8 cellular contexts compared by ENCODE assay signal in genomic region chr10:22252286-22252800, GRCh38. TPM values are rescaled to one million over a fixed set of nuclear protein-coding genes. Genes with fewer than 3 reads are reported as not detected.
DNase-seq lines count a peak whose midpoint lies in the region; ATAC-seq, FAIRE-seq and TF ChIP-seq lines count a peak whose summit lies in the region.

No MANE protein-coding gene starts in this region.

- DNase-seq in CD4-positive, CD25-positive, alpha-beta regulatory T cell, result peak; percentile 26 to 65 (median 60)
- DNase-seq in HL-60 (ENCODE audit: low read depth in 1 of 2, low spot score in 1 of 2), result peak in 1 of 2 experiments; percentile 1
- peak; percentile 53 for DNase-seq in activated CD8-positive, alpha-beta memory T cell treated with anti-CD3 and anti-CD28 coated beads, Interleukin-2, amount 50 U/mL, for 4 hours
- peak; percentile 73 to 83 for DNase-seq in erythroblast (lab: John Stamatoyannopoulos, UW)
- DNase-seq in stimulated activated naive CD4-positive, alpha-beta T cell (lab: John Stamatoyannopoulos, UW), result peak; percentile 12 to 83 (median 59)
- no peak for DNase-seq in HTR-8/SVneo (ENCODE audit: insufficient read length, low spot score)

- peak overlapping the region; percentile 80 for H3K27ac ChIP-seq in CD4-positive, CD25-positive, alpha-beta regulatory T cell (ENCODE audit: insufficient read depth, low read length, poor library complexity, severe bottlenecking)
- peak overlapping the region; percentile 86 for H3K27ac ChIP-seq in HL-60 (replicated peaks)
- H3K27ac ChIP-seq in muscle layer of duodenum (ENCODE audit: low read length), result peak overlapping the region; percentile 99

- no peaks in the 10 kb centered on the region for H3K9me3 ChIP-seq in CD4-positive, CD25-positive, alpha-beta regulatory T cell (ENCODE audit: control insufficient read depth in 2 of 2, low read length in 2 of 2)
- H3K9me3 ChIP-seq in muscle layer of duodenum (ENCODE audit: control insufficient read depth in 1 of 2, low read length in 2 of 2), result no peaks in the 10 kb centered on the region

- peak overlapping the region; percentile 98 to 100 (median 99) for H3K27ac Mint-ChIP-seq in CD4-positive, CD25-positive, alpha-beta regulatory T cell

- H3K4me3 ChIP-seq in CD4-positive, CD25-positive, alpha-beta regulatory T cell (ENCODE audit: low read depth, low read length), result peak overlapping the region; percentile 94
- H3K4me3 ChIP-seq in HL-60 (replicated peaks; ENCODE audit: insufficient read depth, low read length) (peak overlapping the region; percentile 37), muscle layer of duodenum (ENCODE audit: low read depth in 1 of 2, low read length in 2 of 2) (peak overlapping the region; percentile 88 to 95)

- TF ChIP-seq CTCF in HL-60 (IDR thresholded peaks at IDR 0.05; ENCODE audit: insufficient read depth, low read length), result no peak

- ATAC-seq in CD4-positive, CD25-positive, alpha-beta regulatory T cell (ENCODE audit: low read depth in 2 of 2), result peak; percentile 55 to 59
- ATAC-seq in GM19455 (IDR thresholded peaks at IDR 0.05; ENCODE audit: unreplicated experiment), result peak; percentile 50

- peaks cover 17 to 47% (median 31%) of the 10 kb centered on the region in 4 donors for H3K4me1 Mint-ChIP-seq in CD4-positive, CD25-positive, alpha-beta regulatory T cell

- H3K27me3 Mint-ChIP-seq in CD4-positive, CD25-positive, alpha-beta regulatory T cell, result peaks cover 41% of the 10 kb centered on the region

- TF ChIP-seq POLR2A in erythroblast (IDR thresholded peaks at IDR 0.05; ENCODE audit: low read length), result no peak

- H3K36me3 ChIP-seq in CD4-positive, CD25-positive, alpha-beta regulatory T cell (ENCODE audit: control insufficient read depth, insufficient read depth, low read length), result no peaks in the 10 kb centered on the region
- H3K36me3 ChIP-seq in muscle layer of duodenum (ENCODE audit: control insufficient read depth in 1 of 2, insufficient read depth in 2 of 2, low read length in 2 of 2), result no peaks in the 10 kb centered on the region

- H3K9me3 Mint-ChIP-seq in CD4-positive, CD25-positive, alpha-beta regulatory T cell, result peaks cover 0 to 3% (median 0%) of the 10 kb centered on the region in 7 donors

- peak overlapping the region; percentile 94 to 100 (median 96) for H3K4me3 Mint-ChIP-seq in CD4-positive, CD25-positive, alpha-beta regulatory T cell

- no peak for FAIRE-seq in HTR-8/SVneo (lab: Jason Lieb, UNC)

- H3K36me3 Mint-ChIP-seq in CD4-positive, CD25-positive, alpha-beta regulatory T cell, result no peaks in the 10 kb centered on the region

- peaks cover 19% of the 10 kb centered on the region for H3K27me3 ChIP-seq in CD4-positive, CD25-positive, alpha-beta regulatory T cell (ENCODE audit: control insufficient read depth, insufficient read depth, low read length)
- H3K27me3 ChIP-seq in HL-60 (ENCODE audit: insufficient read depth, poor library complexity, severe bottlenecking), result no peaks in the 10 kb centered on the region
- no peaks in the 10 kb centered on the region for H3K27me3 ChIP-seq in muscle layer of duodenum (ENCODE audit: low read depth, low read length)

- peaks cover 30% of the 10 kb centered on the region for H3K4me1 ChIP-seq in CD4-positive, CD25-positive, alpha-beta regulatory T cell (ENCODE audit: control insufficient read depth, insufficient read depth, low read length, poor library complexity, severe bottlenecking)
- peaks cover 0 to 8% of the 10 kb centered on the region in 2 donors for H3K4me1 ChIP-seq in muscle layer of duodenum (ENCODE audit: control insufficient read depth in 1 of 2, insufficient read depth in 2 of 2, low read length in 2 of 2)

RNA-seq across cellular contexts. Expression of gene EBLN1, which starts 34.5 kb away (rescaled TPM):
- total RNA-seq in CD4-positive, CD25-positive, alpha-beta regulatory T cell, result not detected
- not detected for polyA plus RNA-seq in CD4-positive, CD25-positive, alpha-beta regulatory T cell

Comparison
In these comparisons a context has a peak if more than half of its experiments do, and no peak if none do; other contexts are left out.
1. H3K4me3 ChIP-seq: peak in every context shown above with its lines; median percentile 94 in CD4-positive, CD25-positive, alpha-beta regulatory T cell; 92 in muscle layer of duodenum; 37 in HL-60.